ENCODE assay signal across 8 cellular contexts in genomic region chr19:16457195-16457953, GRCh38. TPM values are rescaled to one million over a fixed set of nuclear protein-coding genes. Genes with fewer than 3 reads are reported as not detected.
DNase-seq lines count a peak whose midpoint lies in the region; ATAC-seq and FAIRE-seq lines count a peak whose summit lies in the region.

No MANE protein-coding gene starts in this region.

- H3K27me3 ChIP-seq in mucosa of stomach (ENCODE audit: control insufficient read depth, insufficient read depth, low read length), result no peaks in the 10 kb centered on the region

- no peaks in the 10 kb centered on the region for H3K36me3 ChIP-seq in mucosa of stomach (ENCODE audit: control insufficient read depth, insufficient read depth, low read length)

- peak overlapping the region; percentile 28 for H3K9ac ChIP-seq in mucosa of stomach (ENCODE audit: low read length)

- no peak for FAIRE-seq in frontal cortex (lab: Jason Lieb, UNC)

- no peaks in the 10 kb centered on the region for H3K9me3 ChIP-seq in mucosa of stomach (ENCODE audit: control insufficient read depth, low read length)

- peak overlapping the region; percentile 83 for H3K27ac ChIP-seq in cingulate gyrus (ENCODE audit: low read depth, low read length)

- peaks cover 40% of the 10 kb centered on the region for H3K4me1 ChIP-seq in mucosa of stomach (ENCODE audit: control insufficient read depth, insufficient read depth, low read length)

- ATAC-seq in HG02840 (IDR thresholded peaks at IDR 0.05; ENCODE audit: low FRiP score, unreplicated experiment), result no peak

- DNase-seq in ELR (ENCODE audit: low read depth) (peak; percentile 55), NCI-H524 treated with DMSO at 0.1 percent for 48 hours (lab: John Stamatoyannopoulos, UW) (peak; percentile 70), NK-92 (lab: John Stamatoyannopoulos, UW; ENCODE audit: unreplicated experiment) (no peak), NCI-H748 treated with DMSO at 0.1 percent for 48 hours (lab: John Stamatoyannopoulos, UW) (no peak), frontal cortex (ENCODE audit: low spot score in 2 of 2) (no peak)

- H3K4me3 ChIP-seq in mucosa of stomach (ENCODE audit: low read length), result no peak overlapping the region

RNA-seq across cellular contexts. Expression of gene EPS15L1, which starts 14.4 kb away (rescaled TPM):
- total RNA-seq in frontal cortex, result 15.1 TPM

RNA-seq across cellular contexts. Expression of gene CALR3, which starts 38.6 kb away (rescaled TPM):
- total RNA-seq in frontal cortex, result not detected

RNA-seq across cellular contexts. Expression of gene C19orf44, which starts 38.8 kb away (rescaled TPM):
- 3.3 TPM for total RNA-seq in frontal cortex

Comparison
In these comparisons a context has a peak if more than half of its experiments do, and no peak if none do; other contexts are left out.
1. DNase-seq: peak in ELR (single experiment) and NCI-H524 treated with DMSO at 0.1 percent for 48 hours (single experiment); none in NK-92 (single experiment), NCI-H748 treated with DMSO at 0.1 percent for 48 hours (single experiment) and frontal cortex (0 of 2).